7 cellular contexts compared by ENCODE assay signal in the genomic region with DNA sequence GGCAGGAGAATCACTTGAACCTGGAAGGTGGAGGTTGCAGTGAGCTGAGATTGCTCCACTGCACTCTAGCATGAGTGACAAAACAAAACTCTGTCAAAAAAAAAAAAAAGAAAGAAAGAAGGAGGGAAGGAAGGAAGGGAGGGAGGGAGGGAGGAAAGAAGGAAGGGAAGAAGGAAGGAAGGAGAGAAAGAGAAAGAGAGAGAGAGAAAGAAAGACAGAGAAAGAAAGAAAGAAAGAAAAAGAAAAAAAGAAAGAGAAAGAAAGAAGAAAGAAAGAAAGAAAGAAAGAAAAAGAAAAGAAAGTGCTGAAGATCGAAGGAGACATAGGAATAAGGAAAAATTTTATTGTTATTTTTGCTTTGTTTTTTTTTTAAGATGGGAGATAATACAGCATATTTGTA.
"Had no signal": no experiment of that assay in that cellular context is flagged by ENCODE, and none has a peak within 500 bp of the region (broad histone marks: within the 10 kb centered on the region; RNA-seq: fewer than 3 reads in every experiment).

No MANE protein-coding gene starts in this region.

- FAIRE-seq: GM12878, GM12891, GM12892, GM18507, GM19239 had no signal

- H3K4me3 ChIP-seq: GM12878 had no signal

- ATAC-seq: GM12878 had no signal

- DNase-seq: GDM1, GF-D8 had no signal
